8 cellular contexts compared by ENCODE assay signal in genomic region chr11:72224587-72225410, GRCh38. TPM values are rescaled to one million over a fixed set of nuclear protein-coding genes. Genes with fewer than 3 reads are reported as not detected.
DNase-seq lines count a peak whose midpoint lies in the region; ATAC-seq lines count a peak whose summit lies in the region.

Gene INPPL1, plus strand, starts transcription at chr11:72224767. Its CDS starts 218 bp downstream, at chr11:72224985.

- H3K27ac Mint-ChIP-seq in activated CD4-positive, alpha-beta T cell treated with anti-CD3 and anti-CD28 coated beads for 36 hours, result peak within 1 kb of the TSS; percentile 89
- peak within 1 kb of the TSS; percentile 92 for H3K27ac Mint-ChIP-seq in central memory CD8-positive, alpha-beta T cell (ENCODE audit: low read depth)

- H3K27me3 Mint-ChIP-seq in activated CD4-positive, alpha-beta T cell treated with anti-CD3 and anti-CD28 coated beads for 36 hours, result no peaks in the 10 kb centered on the region
- no peaks in the 10 kb centered on the region for H3K27me3 Mint-ChIP-seq in central memory CD8-positive, alpha-beta T cell

- no peaks in the 10 kb centered on the region for H3K9me3 Mint-ChIP-seq in activated CD4-positive, alpha-beta T cell treated with anti-CD3 and anti-CD28 coated beads for 36 hours (ENCODE audit: low read depth)
- no peaks in the 10 kb centered on the region for H3K9me3 Mint-ChIP-seq in central memory CD8-positive, alpha-beta T cell

- peaks cover 8% of the 10 kb centered on the region for H3K36me3 Mint-ChIP-seq in activated CD4-positive, alpha-beta T cell treated with anti-CD3 and anti-CD28 coated beads for 36 hours (ENCODE audit: low read depth)
- peaks cover 8% of the 10 kb centered on the region for H3K36me3 Mint-ChIP-seq in central memory CD8-positive, alpha-beta T cell (ENCODE audit: insufficient read depth)

- CTCF ChIA-PET in activated CD4-positive, alpha-beta T cell treated with anti-CD3 and anti-CD28 coated beads for 36 hours (lab: Charles Lee), result interaction anchor here (0.5 to 1.1 kb wide), 4 partner anchors 13 to 244 kb away, joined by 3 to 4 read pairs (median 4); no protein-coding TSS in a partner anchor

- intact Hi-C loops in activated CD4-positive, alpha-beta T cell treated with anti-CD3 and anti-CD28 coated beads for 36 hours (cut with DNase I, micrococcal nuclease), result loop anchor here (2.0 to 5.0 kb wide), 5 partner anchors 48 to 590 kb away; partner anchors contain the start of genes ATG16L2 (in 1 of the 2) and CLPB (in 1 of the 2)
- intact Hi-C loops in T-helper 1 cell treated with Interleukin-12 subunit alpha and Interleukin-12 subunit beta and Interleukin-4 antibody, amounts not matched to agents 30 ng/mL and 1 ng/mL, for 36 hours (cut with micrococcal nuclease), result loop anchor here (5.0 kb wide), 2 partner anchors 197 to 1553 kb away; no protein-coding TSS in a partner anchor

- POLR2A ChIA-PET in activated CD4-positive, alpha-beta T cell treated with anti-CD3 and anti-CD28 coated beads for 36 hours (lab: Charles Lee), result interaction anchor here (0.7 to 1.3 kb wide), 3 partner anchors 16 to 297 kb away, joined by 3 to 4 read pairs (median 3); no protein-coding TSS in a partner anchor

- peak; percentile 3 for ATAC-seq in activated CD4-positive, alpha-beta T cell treated with anti-CD3 and anti-CD28 coated beads for 36 hours
- ATAC-seq in central memory CD8-positive, alpha-beta T cell (replicated peaks; ENCODE audit: extremely low read depth, poor library complexity, severe bottlenecking), result no peak
- no peak for ATAC-seq in HG02973 (IDR thresholded peaks at IDR 0.05; ENCODE audit: unreplicated experiment)

- peak within 1 kb of the TSS; percentile 96 for H3K4me3 Mint-ChIP-seq in activated CD4-positive, alpha-beta T cell treated with anti-CD3 and anti-CD28 coated beads for 36 hours
- peak within 1 kb of the TSS; percentile 96 for H3K4me3 Mint-ChIP-seq in central memory CD8-positive, alpha-beta T cell

- peaks cover 16% of the 10 kb centered on the region for H3K4me1 Mint-ChIP-seq in activated CD4-positive, alpha-beta T cell treated with anti-CD3 and anti-CD28 coated beads for 36 hours
- H3K4me1 Mint-ChIP-seq in central memory CD8-positive, alpha-beta T cell, result peaks cover 36% of the 10 kb centered on the region

- DNase-seq in activated CD4-positive, alpha-beta T cell treated with anti-CD3 and anti-CD28 coated beads for 36 hours, result peak; percentile 72
- DNase-seq in activated CD4-positive, alpha-beta T cell treated with anti-CD3 and anti-CD28 coated beads for 1 hour, result no peak
- peak in 1 of 2 donors; percentile 9 for DNase-seq in central memory CD8-positive, alpha-beta T cell (ENCODE audit: low spot score in 2 of 2)
- DNase-seq in kidney tubule cell (ENCODE audit: low spot score), result peak; percentile 33
- DNase-seq in stimulated activated CD4-positive, alpha-beta T cell treated with anti-CD3 and anti-CD28 coated beads, Interleukin-1b, Interleukin-23, amount 100 ng/mL, for 48 hours, result peak; percentile 33
- no peak for DNase-seq in NCI-H1048 (lab: John Stamatoyannopoulos, UW)

RNA-seq across cellular contexts. Expression of gene INPPL1, which starts in this region (rescaled TPM):
- 10 to 100 TPM; 68.5 to 71.3 TPM for total RNA-seq in activated CD4-positive, alpha-beta T cell treated with anti-CD3 and anti-CD28 coated beads for 36 hours
- 111 and 117 TPM in 2 replicates for total RNA-seq in T-helper 1 cell treated with Interleukin-12 subunit alpha and Interleukin-12 subunit beta and Interleukin-4 antibody, amounts not matched to agents 30 ng/mL and 1 ng/mL, for 36 hours

Comparison
In these comparisons a context has a peak if more than half of its experiments do, and no peak if none do; other contexts are left out.
1. DNase-seq: peak in activated CD4-positive, alpha-beta T cell treated with anti-CD3 and anti-CD28 coated beads for 36 hours (single experiment), kidney tubule cell (single experiment) and stimulated activated CD4-positive, alpha-beta T cell treated with anti-CD3 and anti-CD28 coated beads, Interleukin-1b, Interleukin-23, amount 100 ng/mL, for 48 hours (single experiment); none in activated CD4-positive, alpha-beta T cell treated with anti-CD3 and anti-CD28 coated beads for 1 hour (single experiment) and NCI-H1048 (single experiment).